In the genomic region with DNA sequence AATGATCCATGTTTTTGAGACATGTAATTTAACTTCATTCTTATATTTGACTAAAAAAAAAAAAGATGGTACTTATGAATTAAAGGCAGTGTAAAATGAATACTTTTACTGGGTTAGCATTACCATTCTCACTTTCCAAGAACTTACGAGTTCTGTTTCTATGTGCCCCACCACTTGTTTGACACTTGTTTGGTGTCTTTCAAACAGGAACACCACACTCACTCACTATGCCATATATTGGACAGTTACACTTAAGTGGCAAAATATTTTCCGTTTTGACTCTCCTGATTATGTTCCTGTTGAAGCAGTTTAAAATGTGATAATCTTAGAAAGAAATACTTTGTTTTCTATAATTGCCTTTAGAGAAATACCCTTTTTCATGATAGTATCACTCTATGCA, we compare ENCODE assay signal across 33 cellular contexts.
"Had no signal": no experiment of that assay in that cellular context is flagged by ENCODE, and none has a peak within 500 bp of the region (broad histone marks: within the 10 kb centered on the region; RNA-seq: fewer than 3 reads in every experiment).

No MANE protein-coding gene starts in this region.

- DNase-seq: Karpas-422, Kasumi-1, KBM-7, KG1, MG63, MM.1S, MV-4-11, NCI-H1048, NCI-H1092, NCI-H1092 treated with DMSO at 0.1 percent for 48 hours, NCI-H1105, NCI-H1105 treated with DMSO at 0.1 percent for 48 hours, NCI-H1417, NCI-H1417 treated with DMSO at 0.1 percent for 48 hours, NCI-H1436, NCI-H1436 treated with DMSO at 0.1 percent for 48 hours, NCI-H146, NCI-H1694, NCI-H1694 treated with DMSO at 0.1 percent for 48 hours, NCI-H187, NCI-H187 treated with DMSO at 0.1 percent for 48 hours, NCI-H1930, NCI-H2029, NCI-H2029 treated with DMSO at 0.1 percent for 48 hours, NCI-H2081 treated with DMSO at 0.1 percent for 48 hours, NCI-H2107, NCI-H2171, NCI-H2171 treated with DMSO at 0.1 percent for 48 hours, NCI-H2227 treated with DMSO at 0.1 percent for 48 hours, NCI-H226, NCI-H345, NCI-H446, NCI-H446 treated with DMSO at 0.1 percent for 48 hours had no signal

- H3K9me3 ChIP-seq: MG63 had no signal
